ENCODE assay signal across 24 cellular contexts in the genomic region with DNA sequence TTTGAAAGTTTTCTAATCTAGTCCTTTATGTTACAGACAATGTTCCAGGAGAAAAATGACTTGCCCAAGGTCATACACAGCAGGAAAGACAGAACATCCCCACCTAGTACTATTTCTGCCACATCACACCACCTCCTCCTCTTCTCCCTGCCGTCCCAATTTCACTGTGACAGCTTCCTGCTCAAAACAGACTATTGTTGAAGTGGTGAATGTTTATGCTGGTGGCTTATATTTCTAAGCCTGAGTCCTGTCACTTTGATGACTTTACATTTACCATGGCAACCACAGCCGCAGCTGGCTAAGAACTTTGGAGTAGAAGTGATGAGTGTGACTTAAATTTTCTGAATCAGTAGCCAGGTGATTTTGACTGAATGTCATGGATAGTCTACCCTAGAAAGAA. TPM values are rescaled to one million over a fixed set of nuclear protein-coding genes. Genes with fewer than 3 reads are reported as not detected.
"Had no signal": no experiment of that assay in that cellular context is flagged by ENCODE, and none has a peak within 500 bp of the region (broad histone marks: within the 10 kb centered on the region; RNA-seq: fewer than 3 reads in every experiment).

No MANE protein-coding gene starts in this region.

- H3K79me2 ChIP-seq: hepatocyte, parathyroid adenoma had no signal

- H3K36me3 ChIP-seq: brain microvascular endothelial cell, left lung, neutrophil, sigmoid colon, SJSA1, spleen, thyroid gland had no signal

- H3K27ac Mint-ChIP-seq: activated naive CD8-positive, alpha-beta T cell treated with anti-CD3 and anti-CD28 coated beads, Interleukin-2, amount 10 ng/mL, durations not matched to agents 7 days and 5 days; naive thymus-derived CD4-positive, alpha-beta T cell had no signal

- H3K4me2 ChIP-seq: hepatocyte had no signal

- H3K9me3 ChIP-seq: left lung, mucosa of descending colon, neutrophil, sigmoid colon, SJSA1, spleen, thyroid gland had no signal

- FAIRE-seq: urothelium cell line had no signal

- H2AFZ ChIP-seq: hepatocyte, parathyroid adenoma had no signal

- H3K9ac ChIP-seq: parathyroid adenoma had no signal

- H3K4me1 Mint-ChIP-seq: central memory CD8-positive, alpha-beta T cell had no signal

- H3K4me3 ChIP-seq: hepatocyte, left lung, mucosa of descending colon, sigmoid colon, SJSA1, spleen, thyroid gland had no signal

- H3K9me3 Mint-ChIP-seq: activated naive CD8-positive, alpha-beta T cell treated with anti-CD3 and anti-CD28 coated beads, Interleukin-2, amount 10 ng/mL, durations not matched to agents 7 days and 5 days; central memory CD8-positive, alpha-beta T cell had no signal

- DNase-seq: activated effector memory CD4-positive, alpha-beta T cell treated with anti-CD3 and anti-CD28 coated beads, Interleukin-2, amount 50 U/mL, for 16 hours; activated naive CD8-positive, alpha-beta T cell treated with anti-CD3 and anti-CD28 coated beads, Interleukin-2, amount 10 ng/mL, durations not matched to agents 7 days and 5 days; anterior cingulate cortex; brain microvascular endothelial cell; cortex of kidney; effector CD4-positive, alpha-beta T cell; foreskin melanocyte; islet precursor cell; left lung; mucosa of descending colon; naive thymus-derived CD4-positive, alpha-beta T cell; sigmoid colon; spleen; stimulated activated CD4-positive, alpha-beta T cell treated with anti-CD3 and anti-CD28 coated beads, Interleukin-2, amount 100 ng/mL, for 24 hours; thyroid gland had no signal

- H3K27me3 ChIP-seq: brain microvascular endothelial cell, hepatocyte, left lung, neutrophil, sigmoid colon, SJSA1, spleen, thyroid gland had no signal

- H3K4me1 ChIP-seq: left lung, parathyroid adenoma, sigmoid colon, spleen, thyroid gland had no signal

- H3K4me3 Mint-ChIP-seq: activated naive CD8-positive, alpha-beta T cell treated with anti-CD3 and anti-CD28 coated beads, Interleukin-2, amount 10 ng/mL, durations not matched to agents 7 days and 5 days; central memory CD8-positive, alpha-beta T cell; naive thymus-derived CD4-positive, alpha-beta T cell had no signal

- ATAC-seq: left lung; mucosa of descending colon; naive thymus-derived CD4-positive, alpha-beta T cell had no signal

- H3K27ac ChIP-seq: brain microvascular endothelial cell, hepatocyte, left lung, neutrophil, parathyroid adenoma, sigmoid colon, SJSA1, spleen, thyroid gland had no signal

RNA-seq across cellular contexts. Expression of a gene that starts 10.0 kb away (rescaled TPM):
- total RNA-seq: activated CD8-positive, alpha-beta memory T cell treated with anti-CD3 and anti-CD28 coated beads for 36 hours; activated naive CD8-positive, alpha-beta T cell treated with anti-CD3 and anti-CD28 coated beads, Interleukin-2, amount 10 ng/mL, durations not matched to agents 7 days and 5 days; naive thymus-derived CD4-positive, alpha-beta T cell; T-helper 2 cell treated with Interferon-gamma antibody and Interleukin-4, amounts not matched to agents 100 ng/mL and 5 ng/mL, for 36 hours had no signal
- polyA plus RNA-seq: naive thymus-derived CD4-positive, alpha-beta T cell had no signal

RNA-seq across cellular contexts. Expression of a gene that starts 58.1 kb away (rescaled TPM):
- total RNA-seq: SJSA1 had no signal
- polyA plus RNA-seq: fibroblast of lung had no signal
